9 cellular contexts compared by ENCODE assay signal in the genomic region with DNA sequence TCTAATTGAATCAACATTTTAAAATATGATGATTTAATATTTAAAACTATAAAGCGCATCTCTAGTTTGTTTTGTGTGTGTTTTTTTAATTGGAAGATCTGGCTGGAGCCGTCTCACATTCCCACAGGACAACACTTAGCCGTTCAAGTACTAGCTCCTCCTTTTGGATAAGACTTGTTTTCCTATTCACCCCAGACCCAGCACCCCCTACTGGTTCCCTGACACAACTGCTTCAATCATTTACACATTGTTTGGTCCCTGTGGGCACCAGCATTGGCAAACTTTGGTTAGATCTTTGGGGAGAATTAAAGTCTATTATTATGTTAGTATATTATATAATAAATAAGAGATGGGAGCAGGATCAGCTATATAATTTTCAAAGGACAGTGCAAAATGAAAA. TPM values are rescaled to one million over a fixed set of nuclear protein-coding genes. Genes with fewer than 3 reads are reported as not detected.
DNase-seq lines count a peak whose midpoint lies in the region; ATAC-seq and TF ChIP-seq lines count a peak whose summit lies in the region.
"Had no signal": no experiment of that assay in that cellular context is flagged by ENCODE, and none has a peak within 500 bp of the region (broad histone marks: within the 10 kb centered on the region; RNA-seq: fewer than 3 reads in every experiment).

No MANE protein-coding gene starts in this region.

- H3K27ac ChIP-seq in SJCRH30 = no peak overlapping the region
- H3K27ac ChIP-seq in stomach = no peak overlapping the region
- no peak overlapping the region for H3K27ac ChIP-seq in aorta (ENCODE audit: low read depth in 1 of 2, low read length in 2 of 2)
- H3K27ac ChIP-seq in transverse colon = no peak overlapping the region

- intact Hi-C loops in stomach (cut with DNase I; ENCODE audit: low total_unique reads) (no loop called here), aorta (cut with DNase I) (loop anchor here in 1 of 2 donors (5.0 kb wide), 1 partner anchor 440 kb away; no protein-coding TSS in a partner anchor), transverse colon (cut with DNase I; ENCODE audit: low total_unique reads) (loop anchor here (5.0 kb wide), 1 partner anchor 440 kb away; no protein-coding TSS in a partner anchor)

- H3K36me3 ChIP-seq in SJCRH30 = peaks cover 5% of the 10 kb centered on the region
- peaks cover 0 to 36% (median 25%) of the 10 kb centered on the region in 4 donors for H3K36me3 ChIP-seq in stomach
- peaks cover 1 to 2% of the 10 kb centered on the region in 2 donors for H3K36me3 ChIP-seq in aorta (ENCODE audit: control insufficient read depth in 1 of 2, insufficient read depth in 2 of 2, low read length in 1 of 2)
- H3K36me3 ChIP-seq in transverse colon = peaks cover 0 to 7% (median 0%) of the 10 kb centered on the region in 4 donors

- H3K27me3 ChIP-seq in SJCRH30 (no peaks in the 10 kb centered on the region), stomach (no peaks in the 10 kb centered on the region), aorta (ENCODE audit: control insufficient read depth in 1 of 2, insufficient read depth in 2 of 2, low read length in 1 of 2) (no peaks in the 10 kb centered on the region), transverse colon (no peaks in the 10 kb centered on the region)

- peak; percentile 26 for TF ChIP-seq CTCF in GM10266 (IDR thresholded peaks at IDR 0.05; ENCODE audit: control insufficient read depth, insufficient read depth, low read depth, missing control alignments)
- TF ChIP-seq CTCF in stomach (IDR thresholded peaks at IDR 0.05) = no peak
- TF ChIP-seq CTCF in transverse colon (IDR thresholded peaks at IDR 0.05) = no peak

- H3K9me3 ChIP-seq in SJCRH30 (replicated peaks) = no peaks in the 10 kb centered on the region
- H3K9me3 ChIP-seq in stomach = no peaks in the 10 kb centered on the region
- no peaks in the 10 kb centered on the region for H3K9me3 ChIP-seq in aorta (ENCODE audit: control insufficient read depth, low read length)
- no peaks in the 10 kb centered on the region for H3K9me3 ChIP-seq in transverse colon

- H3K4me3 ChIP-seq in SJCRH30 (no peak overlapping the region), stomach (no peak overlapping the region), aorta (ENCODE audit: low read length in 2 of 2) (no peak overlapping the region), transverse colon (no peak overlapping the region)

- TF ChIP-seq EP300 in stomach (IDR thresholded peaks at IDR 0.05) (no peak), transverse colon (IDR thresholded peaks at IDR 0.05; ENCODE audit: low read depth) (no peak)

- H3K4me1 ChIP-seq in SJCRH30 = no peaks in the 10 kb centered on the region
- no peaks in the 10 kb centered on the region for H3K4me1 ChIP-seq in stomach
- no peaks in the 10 kb centered on the region for H3K4me1 ChIP-seq in aorta (ENCODE audit: control insufficient read depth in 1 of 2, insufficient read depth in 2 of 2, low read length in 2 of 2)
- H3K4me1 ChIP-seq in transverse colon = no peaks in the 10 kb centered on the region

- WGBS in stomach, 5 donors = 75 to 84% (median 76%) methylated on average over 3 of the region's 3 CpGs
- WGBS in aorta, 2 donors = 35 to 38% methylated on average over 3 of the region's 3 CpGs
- WGBS in transverse colon (ENCODE audit: low coverage in 1 of 2), 2 donors = 77 to 90% methylated on average over 3 of the region's 3 CpGs

- DNase-seq in GM10266 (ENCODE audit: extremely low spot score) (no peak), SJCRH30 (peak; percentile 17 to 44), left lobe of liver (ENCODE audit: low spot score) (no peak), activated gamma-delta T cell treated with Interleukin-2 at 50 U/mL for 16 hours (no peak), stomach (no peak), aorta (no peak), transverse colon (no peak)
- DNase-seq: T-helper 2 cell had no signal

- peak; percentile 42 for ATAC-seq in HG02678 (IDR thresholded peaks at IDR 0.05; ENCODE audit: unreplicated experiment)
- ATAC-seq in left lobe of liver = peak; percentile 63
- ATAC-seq in aorta (ENCODE audit: low FRiP score) = no peak

- in situ Hi-C loops in transverse colon (cut with MboI; ENCODE audit: low pct_ligation_motif_present in 1 of 4, low pct_unique_long_range_greater_than_20kb in 1 of 4, low sequenced_read_pairs in 3 of 4) = loop anchor here in 2 of 4 donors (10.0 kb wide), 1 partner anchor 437 kb away; no protein-coding TSS in a partner anchor

- no peak for TF ChIP-seq POLR2A in stomach (IDR thresholded peaks at IDR 0.05)
- TF ChIP-seq POLR2A in transverse colon (IDR thresholded peaks at IDR 0.05) = no peak

RNA-seq across cellular contexts. Expression of a gene that starts 34.5 kb away (rescaled TPM):
- 24.9 and 28.9 TPM in 2 replicates for total RNA-seq in SJCRH30 (2014; rRNA removed; shearing (Covaris generic))
- total RNA-seq in left lobe of liver (6.6 TPM), stomach (10 to 100 TPM in 4 of 5 donors, 1 to 10 TPM in 1; 2.3 to 24.0 (median 16.5) TPM), aorta (10 to 100 TPM; 16.3 to 21.1 TPM), transverse colon (10 to 100 TPM in 1 of 4 donors, 1 to 10 TPM in 2, under 1 TPM in 1; 0.80 to 11.2 (median 8.3) TPM)
- polyA plus RNA-seq in stomach (10 to 100 TPM; 14.6 to 18.0 (median 17.2) TPM), aorta (10 to 100 TPM; 16.6 to 26.4 TPM)

RNA-seq across cellular contexts. Expression of a gene that starts 34.6 kb away (rescaled TPM):
- total RNA-seq in SJCRH30 (2014; rRNA removed; shearing (Covaris generic)) = 36.1 and 39.0 TPM in 2 replicates
- total RNA-seq in left lobe of liver (154 TPM), stomach (10 to 100 TPM; 19.1 to 74.5 (median 58.6) TPM), aorta (10 to 100 TPM; 24.2 to 28.7 TPM), transverse colon (10 to 100 TPM in 3 of 4 donors, 1 to 10 TPM in 1; 1.5 to 22.7 (median 14.0) TPM)
- polyA plus RNA-seq in stomach (10 to 100 TPM; 14.2 to 43.7 (median 26.3) TPM), aorta (10 to 100 TPM; 23.8 to 36.5 TPM)

Comparison
In these comparisons a context has a peak if more than half of its experiments do, and no peak if none do; other contexts are left out.
1. DNase-seq: peak in SJCRH30 (2 of 2); none in GM10266 (single experiment), left lobe of liver (single experiment), activated gamma-delta T cell treated with Interleukin-2 at 50 U/mL for 16 hours (single experiment), stomach (single experiment), aorta (0 of 2) and transverse colon (single experiment).